9 cellular contexts compared by ENCODE assay signal in genomic region chr10:22624289-22624738, GRCh38.
DNase-seq lines count a peak whose midpoint lies in the region; ATAC-seq and TF ChIP-seq lines count a peak whose summit lies in the region.
"Had no signal": no experiment of that assay in that cellular context is flagged by ENCODE, and none has a peak within 500 bp of the region (broad histone marks: within the 10 kb centered on the region; RNA-seq: fewer than 3 reads in every experiment).

No MANE protein-coding gene starts in this region.

- no peak overlapping the region for H3K4me3 ChIP-seq in cardiac muscle cell
- no peak overlapping the region for H3K4me3 ChIP-seq in heart right ventricle
- no peak overlapping the region for H3K4me3 ChIP-seq in uterus

- TF ChIP-seq POLR2A in uterus (IDR thresholded peaks at IDR 0.05) = no peak

- H3K9me3 ChIP-seq in cardiac muscle cell (ENCODE audit: low read depth) = no peaks in the 10 kb centered on the region
- no peaks in the 10 kb centered on the region for H3K9me3 ChIP-seq in heart right ventricle
- no peaks in the 10 kb centered on the region for H3K9me3 ChIP-seq in uterus

- H3K27ac ChIP-seq in cardiac muscle cell (peak overlapping the region; percentile 58), heart right ventricle (peak overlapping the region in 1 of 10 donors; percentile 39), uterus (peak overlapping the region; percentile 9 to 43)

- TF ChIP-seq CTCF in cardiac muscle cell (IDR thresholded peaks at IDR 0.05; ENCODE audit: low read depth, low read length) = no peak
- no peak for TF ChIP-seq CTCF in heart right ventricle (IDR thresholded peaks at IDR 0.05)
- no peak for TF ChIP-seq CTCF in uterus (IDR thresholded peaks at IDR 0.05)

- H3K27me3 ChIP-seq in cardiac muscle cell (no peaks in the 10 kb centered on the region), heart right ventricle (no peaks in the 10 kb centered on the region), uterus (no peaks in the 10 kb centered on the region)

- H3K36me3 ChIP-seq in cardiac muscle cell (no peaks in the 10 kb centered on the region), heart right ventricle (no peaks in the 10 kb centered on the region), uterus (no peaks in the 10 kb centered on the region)

- H3K36me3 Mint-ChIP-seq in activated naive CD8-positive, alpha-beta T cell treated with anti-CD3 and anti-CD28 coated beads for 36 hours = peaks cover 42% of the 10 kb centered on the region

- H3K4me1 ChIP-seq in cardiac muscle cell (ENCODE audit: low read depth) (peaks cover 41% of the 10 kb centered on the region), heart right ventricle (peaks cover 5 to 98% (median 46%) of the 10 kb centered on the region in 9 donors), uterus (no peaks in the 10 kb centered on the region)

- WGBS in heart right ventricle, 2 donors = 66 to 79% methylated on average over 3 of the region's 3 CpGs

- peaks cover 93% of the 10 kb centered on the region for H3K4me1 Mint-ChIP-seq in activated naive CD8-positive, alpha-beta T cell treated with anti-CD3 and anti-CD28 coated beads for 36 hours

- H3K27me3 Mint-ChIP-seq in activated naive CD8-positive, alpha-beta T cell treated with anti-CD3 and anti-CD28 coated beads for 36 hours = no peaks in the 10 kb centered on the region

- H3K27ac Mint-ChIP-seq in activated naive CD8-positive, alpha-beta T cell treated with anti-CD3 and anti-CD28 coated beads for 36 hours = peak overlapping the region; percentile 92

- peak in 1 of 2 donors; percentile 81 for DNase-seq in cardiac muscle cell (ENCODE audit: low read depth in 1 of 2, low spot score in 1 of 2)
- DNase-seq in heart right ventricle = no peak
- no peak for DNase-seq in activated naive CD8-positive, alpha-beta T cell treated with anti-CD3 and anti-CD28 coated beads for 36 hours
- DNase-seq in kidney glomerular epithelial cell (lab: John Stamatoyannopoulos, UW) = peak; percentile 61
- no peak for DNase-seq in uterus
- DNase-seq in NCI-H2227 (lab: John Stamatoyannopoulos, UW; ENCODE audit: unreplicated experiment) = no peak
- no peak for DNase-seq in stimulated activated CD4-positive, alpha-beta T cell treated with anti-CD3 and anti-CD28 coated beads, Interleukin-4, amount 100 ng/mL, for 24 hours
- DNase-seq: T1000 had no signal

- peak overlapping the region; percentile 51 for H3K4me3 Mint-ChIP-seq in activated naive CD8-positive, alpha-beta T cell treated with anti-CD3 and anti-CD28 coated beads for 36 hours

- no peak for ATAC-seq in heart right ventricle
- ATAC-seq in HG03354 (IDR thresholded peaks at IDR 0.05; ENCODE audit: poor library complexity, severe bottlenecking, unreplicated experiment) = no peak

- peaks cover 1% of the 10 kb centered on the region for H3K9me3 Mint-ChIP-seq in activated naive CD8-positive, alpha-beta T cell treated with anti-CD3 and anti-CD28 coated beads for 36 hours

- intact Hi-C loops in heart right ventricle (cut with DNase I) = loop anchor here in 3 of 10 donors (10.0 kb wide), 1 partner anchor 90 kb away; the partner anchor contains the start of gene PIP4K2A (in 3 of the 3)
- intact Hi-C loops in uterus (cut with DNase I; ENCODE audit: low total_unique reads) = no loop called here
